In genomic region chr12:130636370-130636769, GRCh38 we compare ENCODE assay signal across 15 cellular contexts.
DNase-seq lines count a peak whose midpoint lies in the region; ATAC-seq, FAIRE-seq and TF ChIP-seq lines count a peak whose summit lies in the region.
"Had no signal": no experiment of that assay in that cellular context is flagged by ENCODE, and none has a peak within 500 bp of the region (broad histone marks: within the 10 kb centered on the region; RNA-seq: fewer than 3 reads in every experiment).

No MANE protein-coding gene starts in this region.

- H3K27ac Mint-ChIP-seq in stimulated activated naive CD8-positive, alpha-beta T cell treated with anti-CD3 and anti-CD28 coated beads, Interleukin-15, amount 100 ng/mL, for 72 hours = no peak overlapping the region
- H3K27ac Mint-ChIP-seq: CD4-positive, alpha-beta memory T cell had no signal

- H2BK12ac ChIP-seq in H1 (ENCODE audit: low read depth, low read length) = peak overlapping the region; percentile 18; the same call in 1 of the 2 replicates

- H3K23ac ChIP-seq in H1 (ENCODE audit: insufficient read length) = no peak overlapping the region

- no peak overlapping the region for H2BK5ac ChIP-seq in H1 (ENCODE audit: low read depth, low read length)

- H3K9me3 ChIP-seq in H1 (ENCODE audit: insufficient read depth in 2 of 2, low read depth in 1 of 2, low read length in 1 of 2) = peaks cover 0 to 5% of the 10 kb centered on the region in 2 experiments; a peak in 1 of 4 replicates
- H3K9me3 ChIP-seq: Caco-2 had no signal

- H3K79me1 ChIP-seq in H1 (ENCODE audit: low read depth, low read length) = no peaks in the 10 kb centered on the region

- no peak overlapping the region for H3K9ac ChIP-seq in H1 (replicated peaks in 1 of 4; ENCODE audit: extremely low read depth in 1 of 4, low read depth in 3 of 4, low read length in 3 of 4)

- H2BK120ac ChIP-seq in H1 (replicated peaks; ENCODE audit: low read depth, low read length) = no peak overlapping the region

- H3K4me2 ChIP-seq in H1 (ENCODE audit: insufficient read depth in 1 of 2, low read depth in 2 of 2, low read length in 2 of 2) = no peak overlapping the region

- no peaks in the 10 kb centered on the region for H3K4me1 Mint-ChIP-seq in stimulated activated naive CD8-positive, alpha-beta T cell treated with anti-CD3 and anti-CD28 coated beads, Interleukin-15, amount 100 ng/mL, for 72 hours
- H3K4me1 Mint-ChIP-seq: CD4-positive, alpha-beta memory T cell had no signal

- no peak overlapping the region for H2AFZ ChIP-seq in H1 (ENCODE audit: low read length)

- no peak for TF ChIP-seq POLR2A in H1 (IDR thresholded peaks at IDR 0.05; ENCODE audit: control extremely low read depth in 1 of 2, low read depth in 2 of 2, low read length in 2 of 2)

- H3K27ac ChIP-seq in H1 (ENCODE audit: low read depth, low read length) = no peak overlapping the region

- no peak for TF ChIP-seq CTCF in H1 (IDR thresholded peaks at IDR 0.05; ENCODE audit: control extremely low read depth in 1 of 3, insufficient read depth in 1 of 3, low read depth in 1 of 3, low read length in 3 of 3)

- CTCF ChIA-PET in H1 (lab: Charles Lee; ENCODE audit: partially characterized antibody) = no interaction called here

- H4K91ac ChIP-seq in H1 (replicated peaks; ENCODE audit: insufficient read length, low read length) = no peak overlapping the region

- H3K27me3 ChIP-seq in H1 (replicated peaks in 1 of 4; ENCODE audit: control insufficient read depth in 3 of 4, extremely low read depth in 1 of 4, insufficient read depth in 3 of 4, low read length in 3 of 4) = peaks cover 0 to 7% (median 3%) of the 10 kb centered on the region in 4 experiments; a peak in 3 of 7 replicates

- H3K14ac ChIP-seq in H1 (ENCODE audit: insufficient read length) = no peak overlapping the region

- H2AK5ac ChIP-seq in H1 (ENCODE audit: low read depth, low read length) = no peak overlapping the region

- H4K8ac ChIP-seq in H1 (ENCODE audit: extremely low read depth, insufficient read depth, low read length) = no peak overlapping the region

- no peaks in the 10 kb centered on the region for H3K79me2 ChIP-seq in H1 (ENCODE audit: control insufficient read depth in 1 of 2, insufficient read depth in 2 of 2, low read length in 2 of 2)

- no peak for FAIRE-seq in H1 (lab: Jason Lieb, UNC)
- FAIRE-seq: GM12892 had no signal

- POLR2A ChIA-PET in H1 (lab: Charles Lee; ENCODE audit: partially characterized antibody) = no interaction called here

- no peaks in the 10 kb centered on the region for H4K20me1 ChIP-seq in H1 (replicated peaks in 1 of 2; ENCODE audit: control insufficient read depth in 1 of 2, insufficient read depth in 2 of 2, low read length in 2 of 2)

- 85% methylated on average over 5 of the region's 5 CpGs; no CpG with 5 or more reads in 1 of the 2 experiments for WGBS in H1 (ENCODE audit: extremely low coverage in 1 of 2, insufficient coverage in 1 of 2, insufficient read length in 1 of 2, insufficient replicate concordance in 2 of 2, low coverage in 1 of 2, low lambda C conversion rate in 2 of 2, missing lambda C conversion rate in 1 of 2), 2 experiments

- TF ChIP-seq EP300 in H1 (IDR thresholded peaks at IDR 0.05; ENCODE audit: borderline replicate concordance in 1 of 2, low read depth in 2 of 2, low read length in 2 of 2) = no peak

- no peak overlapping the region for H3K4me3 ChIP-seq in H1 (ENCODE audit: extremely low read depth in 1 of 4, insufficient read depth in 2 of 4, low read depth in 3 of 4, low read length in 4 of 4)

- no peak overlapping the region for H3K18ac ChIP-seq in H1 (ENCODE audit: extremely low read depth, low read length)

- H3K4me3 Mint-ChIP-seq in stimulated activated naive CD8-positive, alpha-beta T cell treated with anti-CD3 and anti-CD28 coated beads, Interleukin-15, amount 100 ng/mL, for 72 hours = no peak overlapping the region
- H3K4me3 Mint-ChIP-seq: CD4-positive, alpha-beta memory T cell had no signal

- no peaks in the 10 kb centered on the region for H3K36me3 ChIP-seq in H1 (ENCODE audit: control insufficient read depth in 2 of 4, insufficient read depth in 4 of 4, low read length in 3 of 4)

- 0 out of 2 replicates have a peak, but pooled peaks cover 4% of the 10 kb centered on the region for H3K23me2 ChIP-seq in H1 (ENCODE audit: low read depth, low read length)

- H3K27me3 Mint-ChIP-seq in stimulated activated naive CD8-positive, alpha-beta T cell treated with anti-CD3 and anti-CD28 coated beads, Interleukin-15, amount 100 ng/mL, for 72 hours = peaks cover 40% of the 10 kb centered on the region

- peak; percentile 61 for DNase-seq in Daoy (ENCODE audit: low read depth)
- DNase-seq in NCI-H2029 (lab: John Stamatoyannopoulos, UW) = peak; percentile 52
- no peak for DNase-seq in H1 (ENCODE audit: low read depth in 1 of 2, low spot score in 2 of 2)
- no peak for DNase-seq in stimulated activated naive CD8-positive, alpha-beta T cell treated with anti-CD3 and anti-CD28 coated beads, Interleukin-15, amount 100 ng/mL, for 72 hours
- no peak for DNase-seq in COR-L47 (lab: John Stamatoyannopoulos, UW)
- DNase-seq in SIG-M5 (lab: John Stamatoyannopoulos, UW) = no peak
- DNase-seq: C1 segment of cervical spinal cord; Caco-2; CD4-positive, alpha-beta memory T cell; DMS79; GF-D8; GOT3; H7; HCEC 1CT had no signal

- TF ChIP-seq RAD21 in H1 (IDR thresholded peaks at IDR 0.05 in 1 of 2, conservative IDR thresholded peaks at IDR 0.05 in 1 of 2; ENCODE audit: low read depth in 2 of 2, low read length in 2 of 2) = no peak

- no peak overlapping the region for H2BK15ac ChIP-seq in H1 (ENCODE audit: low read length)

- no peak overlapping the region for H3K56ac ChIP-seq in H1 (replicated peaks; ENCODE audit: insufficient read length, low read depth, low read length)

- peaks cover 2 to 13% (median 6%) of the 10 kb centered on the region in 4 experiments for H3K4me1 ChIP-seq in H1 (replicated peaks in 1 of 4; ENCODE audit: control insufficient read depth in 3 of 4, insufficient read depth in 4 of 4, low read length in 3 of 4)

- H3K4ac ChIP-seq in H1 (replicated peaks; ENCODE audit: insufficient read length, low read depth, low read length) = no peak overlapping the region

- H4K5ac ChIP-seq in H1 (ENCODE audit: insufficient read length, low read depth, low read length) = no peak overlapping the region

- no peaks in the 10 kb centered on the region for H3K9me3 Mint-ChIP-seq in stimulated activated naive CD8-positive, alpha-beta T cell treated with anti-CD3 and anti-CD28 coated beads, Interleukin-15, amount 100 ng/mL, for 72 hours
- H3K9me3 Mint-ChIP-seq: CD4-positive, alpha-beta memory T cell had no signal

- ATAC-seq in stimulated activated naive CD8-positive, alpha-beta T cell treated with anti-CD3 and anti-CD28 coated beads, Interleukin-15, amount 100 ng/mL, for 72 hours = no peak

- H2BK20ac ChIP-seq in H1 (ENCODE audit: low read length) = no peak overlapping the region

TF ChIP-seq in H1, 55 proteins besides CTCF, POLR2A, EP300 and RAD21:
- TF ChIP-seq, protein P1, sequence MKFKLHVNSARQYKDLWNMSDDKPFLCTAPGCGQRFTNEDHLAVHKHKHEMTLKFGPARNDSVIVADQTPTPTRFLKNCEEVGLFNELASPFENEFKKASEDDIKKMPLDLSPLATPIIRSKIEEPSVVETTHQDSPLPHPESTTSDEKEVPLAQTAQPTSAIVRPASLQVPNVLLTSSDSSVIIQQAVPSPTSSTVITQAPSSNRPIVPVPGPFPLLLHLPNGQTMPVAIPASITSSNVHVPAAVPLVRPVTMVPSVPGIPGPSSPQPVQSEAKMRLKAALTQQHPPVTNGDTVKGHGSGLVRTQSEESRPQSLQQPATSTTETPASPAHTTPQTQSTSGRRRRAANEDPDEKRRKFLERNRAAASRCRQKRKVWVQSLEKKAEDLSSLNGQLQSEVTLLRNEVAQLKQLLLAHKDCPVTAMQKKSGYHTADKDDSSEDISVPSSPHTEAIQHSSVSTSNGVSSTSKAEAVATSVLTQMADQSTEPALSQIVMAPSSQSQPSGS (IDR thresholded peaks at IDR 0.05; ENCODE audit: low read length) = no peak
- TF ChIP-seq POU5F1 (IDR thresholded peaks at IDR 0.05; ENCODE audit: low read depth, low read length) = no peak
- no peak for TF ChIP-seq NRF1 (IDR thresholded peaks at IDR 0.05; ENCODE audit: low read depth, low read length)
- no peak for TF ChIP-seq RFX5 (IDR thresholded peaks at IDR 0.05; ENCODE audit: borderline replicate concordance, low read depth, low read length)
- TF ChIP-seq HDAC2 (IDR thresholded peaks at IDR 0.05; ENCODE audit: borderline replicate concordance in 1 of 2, low read depth in 2 of 2, low read length in 2 of 2) = no peak
TF ChIP-seq in H1: peak in this region for 0.

Comparison
In these comparisons a context has a peak if more than half of its experiments do, and no peak if none do; other contexts are left out.
1. DNase-seq: peak in Daoy (single experiment) and NCI-H2029 (single experiment); none in H1 (0 of 2), stimulated activated naive CD8-positive, alpha-beta T cell treated with anti-CD3 and anti-CD28 coated beads, Interleukin-15, amount 100 ng/mL, for 72 hours (0 of 2), COR-L47 (single experiment) and SIG-M5 (single experiment).